ENCODE assay signal across 29 cellular contexts in the genomic region with DNA sequence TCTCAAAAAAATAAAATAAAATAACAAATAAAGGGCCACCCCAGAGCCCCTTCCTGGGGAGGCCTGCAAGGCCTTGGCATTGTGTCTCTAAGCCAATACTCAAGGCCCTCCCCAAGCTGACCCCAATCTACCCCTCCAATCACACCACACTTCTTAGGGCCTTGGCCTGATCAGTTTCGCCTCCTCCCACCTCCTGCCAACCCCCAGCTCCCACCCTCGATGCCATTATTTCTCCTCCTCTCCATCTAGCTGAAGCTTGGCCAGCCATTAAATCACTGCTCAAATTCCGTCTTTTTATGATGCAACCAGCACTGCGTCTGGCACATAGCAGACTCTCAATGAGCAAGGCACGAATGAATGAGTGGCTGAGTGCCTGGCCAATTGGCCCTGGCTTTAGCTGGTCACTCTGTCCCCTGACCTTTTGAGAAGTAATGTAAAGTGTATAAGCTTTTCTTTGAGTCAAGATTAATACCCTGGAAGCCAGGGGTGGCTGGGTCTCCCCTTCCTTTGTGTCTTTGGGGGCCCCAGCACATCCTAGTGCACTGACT. TPM values are rescaled to one million over a fixed set of nuclear protein-coding genes. Genes with fewer than 3 reads are reported as not detected.
DNase-seq lines count a peak whose midpoint lies in the region; ATAC-seq and TF ChIP-seq lines count a peak whose summit lies in the region.
"Had no signal": no experiment of that assay in that cellular context is flagged by ENCODE, and none has a peak within 500 bp of the region (broad histone marks: within the 10 kb centered on the region; RNA-seq: fewer than 3 reads in every experiment).

No MANE protein-coding gene starts in this region.

- intact Hi-C loops in cardiac septum (cut with DNase I) (no loop called here), vagina (cut with DNase I) (loop anchor here (10.0 kb wide), 1 partner anchor 590 kb away; a partner anchor contains a TSS)

- peak; percentile 51 for DNase-seq in cardiac septum (ENCODE audit: low spot score)
- no peak for DNase-seq in right atrium auricular region (ENCODE audit: low spot score)
- DNase-seq in chondrocyte (ENCODE audit: low spot score) = peak; percentile 24
- DNase-seq in mesothelial cell of epicardium (ENCODE audit: low spot score in 2 of 2, unreplicated experiment in 2 of 2) = no peak
- DNase-seq in vagina (ENCODE audit: extremely low spot score in 2 of 2) = peak in 1 of 2 donors; percentile 67
- no peak for DNase-seq in HuH-7 (ENCODE audit: low spot score)
- no peak for DNase-seq in T1000 (lab: John Stamatoyannopoulos, UW)
- DNase-seq: activated CD8-positive, alpha-beta T cell treated with anti-CD3 and anti-CD28 coated beads, Interleukin-2, amount 10 ng/mL, durations not matched to agents 7 days and 5 days; AML-193; amniotic stem cell; CD8-positive, alpha-beta memory T cell; cortex of kidney; DMS 273 treated with DMSO at 0.1 percent for 48 hours; EL; HFFc6; mammary epithelial cell; NCI-H1105 treated with DMSO at 0.1 percent for 48 hours; NCI-H2029; NCI-H2227 treated with DMSO at 0.1 percent for 48 hours; NCI-H748 treated with DMSO at 0.1 percent for 48 hours; stimulated activated naive CD8-positive, alpha-beta T cell treated with anti-CD3 and anti-CD28 coated beads, Interleukin-15, amount 100 ng/mL, for 72 hours; T-cell had no signal

- H3K4me3 Mint-ChIP-seq in chondrocyte (ENCODE audit: unreplicated experiment) = no peak overlapping the region
- H3K4me3 Mint-ChIP-seq in mesothelial cell of epicardium = no peak overlapping the region
- H3K4me3 Mint-ChIP-seq: activated CD8-positive, alpha-beta T cell treated with anti-CD3 and anti-CD28 coated beads, Interleukin-2, amount 10 ng/mL, durations not matched to agents 7 days and 5 days; CD8-positive, alpha-beta memory T cell; HFFc6; stimulated activated naive CD8-positive, alpha-beta T cell treated with anti-CD3 and anti-CD28 coated beads, Interleukin-15, amount 100 ng/mL, for 72 hours; T-cell had no signal

- no peak for ATAC-seq in HG02763 (IDR thresholded peaks at IDR 0.05; ENCODE audit: unreplicated experiment)
- ATAC-seq: A549; activated CD4-positive, CD25-positive, alpha-beta regulatory T cell treated with anti-CD3 and anti-CD28 coated beads, Interleukin-2, amount 50 U/mL, for 24 hours; activated CD8-positive, alpha-beta T cell treated with anti-CD3 and anti-CD28 coated beads, Interleukin-2, amount 10 ng/mL, durations not matched to agents 7 days and 5 days; esophagus mucosa; GM12878; stimulated activated naive CD8-positive, alpha-beta T cell treated with anti-CD3 and anti-CD28 coated beads, Interleukin-15, amount 100 ng/mL, for 72 hours; T-cell had no signal

- no peak for TF ChIP-seq CTCF in right atrium auricular region (IDR thresholded peaks at IDR 0.05)
- TF ChIP-seq CTCF in chondrocyte (IDR thresholded peaks at IDR 0.05) = no peak
- TF ChIP-seq CTCF in mesothelial cell of epicardium (IDR thresholded peaks at IDR 0.05; ENCODE audit: unreplicated experiment) = no peak
- no peak for TF ChIP-seq CTCF in vagina (IDR thresholded peaks at IDR 0.05)

- peaks cover 0 to 10% of the 10 kb centered on the region in 2 donors for H3K4me1 ChIP-seq in right atrium auricular region
- peaks cover 48% of the 10 kb centered on the region for H3K4me1 ChIP-seq in vagina

- H3K36me3 ChIP-seq in right atrium auricular region (no peaks in the 10 kb centered on the region), vagina (no peaks in the 10 kb centered on the region)
- H3K36me3 ChIP-seq: neutrophil, thyroid gland had no signal

- H3K27ac ChIP-seq in right atrium auricular region = no peak overlapping the region
- peak overlapping the region; percentile 19 for H3K27ac ChIP-seq in vagina
- H3K27ac ChIP-seq: neutrophil, thyroid gland had no signal

- peaks cover 6% of the 10 kb centered on the region for H3K9me3 Mint-ChIP-seq in chondrocyte (ENCODE audit: low read depth)
- peaks cover 6% of the 10 kb centered on the region for H3K9me3 Mint-ChIP-seq in mesothelial cell of epicardium
- H3K9me3 Mint-ChIP-seq: stimulated activated naive CD8-positive, alpha-beta T cell treated with anti-CD3 and anti-CD28 coated beads, Interleukin-15, amount 100 ng/mL, for 72 hours had no signal

- H3K4me1 Mint-ChIP-seq in chondrocyte (ENCODE audit: low read depth) (peaks cover 35% of the 10 kb centered on the region), mesothelial cell of epicardium (peaks cover 49% of the 10 kb centered on the region)

- peaks cover 1% of the 10 kb centered on the region for H3K36me3 Mint-ChIP-seq in chondrocyte (ENCODE audit: low read depth)
- peaks cover 5% of the 10 kb centered on the region for H3K36me3 Mint-ChIP-seq in mesothelial cell of epicardium
- H3K36me3 Mint-ChIP-seq: T-cell had no signal

- H3K4me3 ChIP-seq in right atrium auricular region (no peak overlapping the region), vagina (no peak overlapping the region)
- H3K4me3 ChIP-seq: A549, GM12878, thyroid gland had no signal

- H3K9me3 ChIP-seq in right atrium auricular region (no peaks in the 10 kb centered on the region), vagina (no peaks in the 10 kb centered on the region)
- H3K9me3 ChIP-seq: neutrophil, thyroid gland had no signal

- TF ChIP-seq POLR2A in vagina (IDR thresholded peaks at IDR 0.05) = no peak

- no peaks in the 10 kb centered on the region for H3K27me3 ChIP-seq in right atrium auricular region
- no peaks in the 10 kb centered on the region for H3K27me3 ChIP-seq in vagina
- H3K27me3 ChIP-seq: neutrophil, thyroid gland had no signal

- H3K27me3 Mint-ChIP-seq in chondrocyte (ENCODE audit: low read depth) (no peaks in the 10 kb centered on the region), mesothelial cell of epicardium (ENCODE audit: low read depth) (no peaks in the 10 kb centered on the region)
- H3K27me3 Mint-ChIP-seq: CD8-positive, alpha-beta memory T cell; stimulated activated naive CD8-positive, alpha-beta T cell treated with anti-CD3 and anti-CD28 coated beads, Interleukin-15, amount 100 ng/mL, for 72 hours; T-cell had no signal

- H3K27ac Mint-ChIP-seq in chondrocyte (ENCODE audit: unreplicated experiment) (no peak overlapping the region), mesothelial cell of epicardium (peak overlapping the region; percentile 65)
- H3K27ac Mint-ChIP-seq: activated CD8-positive, alpha-beta T cell treated with anti-CD3 and anti-CD28 coated beads, Interleukin-2, amount 10 ng/mL, durations not matched to agents 7 days and 5 days; HFFc6; stimulated activated naive CD8-positive, alpha-beta T cell treated with anti-CD3 and anti-CD28 coated beads, Interleukin-15, amount 100 ng/mL, for 72 hours; T-cell had no signal

RNA-seq across cellular contexts. Expression of a gene that starts 55.9 kb away (rescaled TPM):
- total RNA-seq in cardiac septum = 42.4 TPM
- 10 to 100 TPM; 55.1 to 98.1 TPM for total RNA-seq in right atrium auricular region
- total RNA-seq in chondrocyte = 61.2 to 99.9 TPM (median 70.1 TPM) in 3 replicates
- total RNA-seq in mesothelial cell of epicardium = 75.5 to 77.6 TPM (median 76.8 TPM) in 3 replicates
- total RNA-seq in vagina = 34.1 TPM

Comparison
In these comparisons a context has a peak if more than half of its experiments do, and no peak if none do; other contexts are left out.
1. DNase-seq: peak in cardiac septum (single experiment) and chondrocyte (single experiment); none in right atrium auricular region (single experiment), mesothelial cell of epicardium (0 of 2), HuH-7 (single experiment) and T1000 (single experiment).